In the genomic region with DNA sequence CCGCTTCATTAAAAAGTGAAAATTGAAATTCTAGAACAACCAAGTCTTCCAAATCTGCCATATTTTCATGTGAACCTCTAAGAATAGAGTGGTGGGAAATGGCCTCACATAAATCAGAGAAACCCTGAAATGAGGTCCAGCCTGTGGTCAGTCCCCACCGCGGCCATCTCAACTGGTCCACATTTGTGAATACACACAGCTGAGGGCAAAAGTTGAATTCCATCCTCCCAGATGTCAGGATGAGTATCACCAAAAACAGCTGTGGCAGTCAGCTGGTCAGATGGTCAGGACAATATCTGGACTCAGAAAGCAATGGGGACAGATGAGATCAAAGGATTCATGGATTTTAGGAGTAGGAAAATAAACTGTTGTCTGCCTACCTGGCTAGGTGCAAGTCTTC, we compare ENCODE assay signal across 20 cellular contexts.
"Had no signal": no experiment of that assay in that cellular context is flagged by ENCODE, and none has a peak within 500 bp of the region (broad histone marks: within the 10 kb centered on the region; RNA-seq: fewer than 3 reads in every experiment).

No MANE protein-coding gene starts in this region.

- H3K9me3 ChIP-seq: gastrocnemius medialis, lower lobe of right lung, pancreas, thoracic aorta, transverse colon, upper lobe of right lung, uterus had no signal

- H3K36me3 ChIP-seq: gastrocnemius medialis, lower lobe of right lung, pancreas, thoracic aorta, transverse colon, upper lobe of right lung, uterus had no signal

- DNase-seq: cortex of kidney; effector memory CD8-positive, alpha-beta T cell; gastrocnemius medialis; head of caudate nucleus; left ventricle myocardium superior; lower lobe of right lung; natural killer cell; occipital lobe; pancreas; retina; stimulated activated CD4-positive, alpha-beta T cell treated with anti-CD3 and anti-CD28 coated beads, Interleukin-4, amount 100 ng/mL, for 4 hours; stimulated activated naive CD8-positive, alpha-beta T cell treated with anti-CD3 and anti-CD28 coated beads, Interleukin-15, Interleukin-2, amounts not matched to agents 100 U/mL and 50 U/mL, for 24 hours; transverse colon; upper lobe of right lung; uterus had no signal

- H3K27me3 ChIP-seq: gastrocnemius medialis, pancreas, transverse colon, upper lobe of right lung, uterus had no signal

- H3K4me3 Mint-ChIP-seq: effector memory CD8-positive, alpha-beta T cell; natural killer cell; stimulated activated memory B cell treated with anti-CD40 and anti-IgM and Interleukin-4, amounts not matched to agents 10 μg/mL and 1 μg/mL and 100 μg/mL, for 72 hours had no signal

- H3K4me3 ChIP-seq: gastrocnemius medialis, lower lobe of right lung, pancreas, thoracic aorta, transverse colon, upper lobe of right lung, uterus had no signal

- H3K27ac ChIP-seq: gastrocnemius medialis, lower lobe of right lung, pancreas, thoracic aorta, transverse colon, upper lobe of right lung, uterus had no signal

- FAIRE-seq: endometrium, keratinocyte, pancreas had no signal

- H3K4me1 Mint-ChIP-seq: natural killer cell; stimulated activated memory B cell treated with anti-CD40 and anti-IgM and Interleukin-4, amounts not matched to agents 10 μg/mL and 1 μg/mL and 100 μg/mL, for 72 hours had no signal

- H3K27ac Mint-ChIP-seq: effector memory CD8-positive, alpha-beta T cell; natural killer cell; stimulated activated memory B cell treated with anti-CD40 and anti-IgM and Interleukin-4, amounts not matched to agents 10 μg/mL and 1 μg/mL and 100 μg/mL, for 72 hours had no signal

- H3K36me3 Mint-ChIP-seq: natural killer cell; stimulated activated memory B cell treated with anti-CD40 and anti-IgM and Interleukin-4, amounts not matched to agents 10 μg/mL and 1 μg/mL and 100 μg/mL, for 72 hours had no signal

- ATAC-seq: effector memory CD8-positive, alpha-beta T cell; gastrocnemius medialis; left ventricle myocardium superior; lower lobe of right lung; natural killer cell; pancreas; sciatic nerve; stimulated activated naive CD8-positive, alpha-beta T cell treated with anti-CD3 and anti-CD28 coated beads, Interleukin-15, Interleukin-2, amounts not matched to agents 100 U/mL and 50 U/mL, for 24 hours; upper lobe of right lung had no signal

- H3K4me1 ChIP-seq: gastrocnemius medialis, lower lobe of right lung, pancreas, transverse colon, upper lobe of right lung, uterus had no signal
